In the genomic region with DNA sequence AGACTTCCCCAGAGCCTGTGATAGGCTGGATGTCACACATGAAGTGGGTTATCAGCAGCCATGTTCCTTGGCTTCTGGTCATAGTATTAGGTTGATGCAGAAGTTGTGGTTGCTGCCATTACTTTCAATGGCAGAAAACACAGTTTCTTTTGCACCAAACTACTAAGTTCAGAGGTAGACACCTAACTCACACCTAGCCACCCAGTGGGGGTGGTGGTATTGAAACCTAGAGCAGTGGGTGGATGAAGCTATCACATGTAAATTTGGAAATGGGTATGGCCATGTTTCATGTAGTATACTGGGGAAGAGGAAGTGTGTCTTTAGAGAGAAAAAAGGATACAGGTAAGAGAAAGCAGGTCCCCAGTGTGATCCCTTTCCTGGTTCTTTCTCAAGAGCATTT, we compare ENCODE assay signal across 18 cellular contexts.
DNase-seq lines count a peak whose midpoint lies in the region; ATAC-seq and TF ChIP-seq lines count a peak whose summit lies in the region.
"Had no signal": no experiment of that assay in that cellular context is flagged by ENCODE, and none has a peak within 500 bp of the region (broad histone marks: within the 10 kb centered on the region; RNA-seq: fewer than 3 reads in every experiment).

No MANE protein-coding gene starts in this region.

- no peak overlapping the region for H3K27ac Mint-ChIP-seq in neural progenitor cell
- H3K27ac Mint-ChIP-seq: CD4-positive, CD25-positive, alpha-beta regulatory T cell; stimulated activated naive CD8-positive, alpha-beta T cell treated with anti-CD3 and anti-CD28 coated beads, Interleukin-15, Interleukin-2, amounts not matched to agents 100 ng/mL and 50 ng/mL, for 24 hours had no signal

- H3K36me3 ChIP-seq in neural progenitor cell, result no peaks in the 10 kb centered on the region

- no peaks in the 10 kb centered on the region for H3K36me3 Mint-ChIP-seq in neural progenitor cell
- H3K36me3 Mint-ChIP-seq: CD4-positive, CD25-positive, alpha-beta regulatory T cell had no signal

- no peaks in the 10 kb centered on the region for H3K27me3 ChIP-seq in neural progenitor cell

- H2AFZ ChIP-seq in neural progenitor cell (replicated peaks), result no peak overlapping the region
- H2AFZ ChIP-seq: parathyroid adenoma had no signal

- peaks cover 30% of the 10 kb centered on the region for H3K4me1 ChIP-seq in neural progenitor cell
- H3K4me1 ChIP-seq: parathyroid adenoma had no signal

- H3F3A ChIP-seq in neural progenitor cell (ENCODE audit: low read depth), result peaks cover 18% of the 10 kb centered on the region

- no peak for TF ChIP-seq CTCF in neural progenitor cell (IDR thresholded peaks at IDR 0.05)

- H3K27ac ChIP-seq in neural progenitor cell, result peak overlapping the region; percentile 85
- H3K27ac ChIP-seq: parathyroid adenoma had no signal

- H3K4me3 ChIP-seq in neural progenitor cell, result no peak overlapping the region
- H3K4me3 ChIP-seq: K562 had no signal

- no peak overlapping the region for H3K9ac ChIP-seq in neural progenitor cell
- H3K9ac ChIP-seq: parathyroid adenoma had no signal

- no peak overlapping the region for H3K4me2 ChIP-seq in neural progenitor cell

- ATAC-seq in GM18907 (IDR thresholded peaks at IDR 0.05; ENCODE audit: unreplicated experiment) (peak; percentile 81), GM21528 (IDR thresholded peaks at IDR 0.05; ENCODE audit: low FRiP score, unreplicated experiment) (peak; percentile 91), HG03064 (IDR thresholded peaks at IDR 0.05; ENCODE audit: low read depth, unreplicated experiment) (peak; percentile 65)
- ATAC-seq: K562, SK-N-SH treated with all-trans-retinoic acid at 6 μM for 48 hours had no signal

- H3K9me3 Mint-ChIP-seq in neural progenitor cell, result peaks cover 1% of the 10 kb centered on the region
- H3K9me3 Mint-ChIP-seq: stimulated activated naive CD8-positive, alpha-beta T cell treated with anti-CD3 and anti-CD28 coated beads, Interleukin-15, Interleukin-2, amounts not matched to agents 100 ng/mL and 50 ng/mL, for 24 hours had no signal

- H3K79me2 ChIP-seq in neural progenitor cell (ENCODE audit: low read depth), result no peaks in the 10 kb centered on the region
- H3K79me2 ChIP-seq: parathyroid adenoma had no signal

- H3K4me1 Mint-ChIP-seq in neural progenitor cell, result peaks cover 9% of the 10 kb centered on the region
- H3K4me1 Mint-ChIP-seq: CD4-positive, CD25-positive, alpha-beta regulatory T cell had no signal

- H3K4me3 Mint-ChIP-seq in neural progenitor cell, result peak overlapping the region; percentile 25
- H3K4me3 Mint-ChIP-seq: CD4-positive, CD25-positive, alpha-beta regulatory T cell; stimulated activated naive CD8-positive, alpha-beta T cell treated with anti-CD3 and anti-CD28 coated beads, Interleukin-15, Interleukin-2, amounts not matched to agents 100 ng/mL and 50 ng/mL, for 24 hours had no signal

- no peak for DNase-seq in neural progenitor cell (ENCODE audit: low spot score)
- no peak for DNase-seq in COLO668 (lab: John Stamatoyannopoulos, UW; ENCODE audit: unreplicated experiment)
- no peak for DNase-seq in DMS53 (lab: John Stamatoyannopoulos, UW)
- no peak for DNase-seq in NCI-H2196 (lab: John Stamatoyannopoulos, UW; ENCODE audit: unreplicated experiment)
- DNase-seq: activated CD4-positive, alpha-beta T cell treated with anti-CD3 and anti-CD28 coated beads for 1 hour; activated T-cell treated with anti-CD3 and anti-CD28 coated beads, Interleukin-2, amount 50 U/mL, for 48 hours; anterior cingulate cortex; CD4-positive, CD25-positive, alpha-beta regulatory T cell; NCI-H1694 treated with DMSO at 0.1 percent for 48 hours; NK-92 treated with Interleukin-12 subunit alpha and Interleukin-12 subunit beta, amount 100 ng/mL, for 24 hours; stimulated activated CD4-positive, alpha-beta T cell treated with anti-CD3 and anti-CD28 coated beads, Interleukin-2, amount 100 ng/mL, for 24 hours had no signal

- no peaks in the 10 kb centered on the region for H3K9me3 ChIP-seq in neural progenitor cell (ENCODE audit: low read depth)

- H3K27me3 Mint-ChIP-seq in neural progenitor cell (ENCODE audit: insufficient read depth, low read depth), result no peaks in the 10 kb centered on the region
- H3K27me3 Mint-ChIP-seq: CD4-positive, CD25-positive, alpha-beta regulatory T cell; stimulated activated naive CD8-positive, alpha-beta T cell treated with anti-CD3 and anti-CD28 coated beads, Interleukin-15, Interleukin-2, amounts not matched to agents 100 ng/mL and 50 ng/mL, for 24 hours had no signal

- H4K20me1 ChIP-seq in neural progenitor cell (ENCODE audit: low read depth), result no peaks in the 10 kb centered on the region
